ENCODE assay signal across 20 cellular contexts in the genomic region with DNA sequence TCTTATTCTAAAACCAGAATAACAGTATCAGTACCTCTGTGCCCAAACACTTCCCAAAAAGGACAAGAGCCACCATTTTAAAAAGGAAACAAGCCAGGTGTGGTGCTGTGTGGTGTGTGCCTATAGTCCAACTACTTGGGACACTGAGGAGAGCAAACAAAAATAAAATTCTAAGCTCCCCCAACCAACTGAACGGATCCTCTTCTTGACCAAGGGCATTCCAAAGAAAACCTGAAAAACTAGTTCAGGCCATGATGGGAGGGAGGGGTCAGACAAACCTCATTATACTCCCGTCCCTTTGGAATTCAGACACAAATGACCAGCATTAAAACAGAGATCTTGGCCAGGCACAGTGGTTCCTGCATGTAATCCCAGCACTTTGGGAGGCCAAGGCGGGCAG. TPM values are rescaled to one million over a fixed set of nuclear protein-coding genes. Genes with fewer than 3 reads are reported as not detected.
DNase-seq lines count a peak whose midpoint lies in the region; ATAC-seq, FAIRE-seq and TF ChIP-seq lines count a peak whose summit lies in the region.
"Had no signal": no experiment of that assay in that cellular context is flagged by ENCODE, and none has a peak within 500 bp of the region (broad histone marks: within the 10 kb centered on the region; RNA-seq: fewer than 3 reads in every experiment).

No MANE protein-coding gene starts in this region.

- no peak for FAIRE-seq in bronchial epithelial cell (lab: Jason Lieb, UNC)
- FAIRE-seq: H54 had no signal

- H3K79me1 ChIP-seq in H9 (ENCODE audit: insufficient read depth, low read depth, low read length, poor library complexity, severe bottlenecking), result no peaks in the 10 kb centered on the region

- TF ChIP-seq CTCF in C4-2B (conservative IDR thresholded peaks at IDR 0.05), result no peak
- no peak for TF ChIP-seq CTCF in H9 (conservative IDR thresholded peaks at IDR 0.05)
- TF ChIP-seq CTCF in bronchial epithelial cell (IDR thresholded peaks at IDR 0.05; ENCODE audit: insufficient read depth, low read length, severe bottlenecking), result no peak
- no peak for TF ChIP-seq CTCF in mucosa of descending colon (IDR thresholded peaks at IDR 0.05)
- TF ChIP-seq CTCF in SK-N-SH (IDR thresholded peaks at IDR 0.05), result no peak

- H4K91ac ChIP-seq in H9 (ENCODE audit: insufficient read length, low read depth, low read length), result no peak overlapping the region

- intact Hi-C loops in mucosa of descending colon (cut with DNase I, micrococcal nuclease), result no loop called here

- no peak overlapping the region for H3K56ac ChIP-seq in H9 (ENCODE audit: insufficient read length, low read depth, low read length)

- H3K36me3 ChIP-seq in bronchial epithelial cell (ENCODE audit: control insufficient read depth, insufficient read depth, low read length) (peaks cover 4% of the 10 kb centered on the region), mucosa of descending colon (ENCODE audit: low read depth) (no peaks in the 10 kb centered on the region), SK-N-SH (replicated peaks in 1 of 2; ENCODE audit: control insufficient read depth in 1 of 2, insufficient read depth in 2 of 2, low read length in 1 of 2) (peaks cover 19 to 24% of the 10 kb centered on the region in 2 experiments)

- H3K14ac ChIP-seq in H9 (ENCODE audit: insufficient read depth, low read length), result no peak overlapping the region

- H3K79me2 ChIP-seq in H9 (ENCODE audit: insufficient read depth, low read length) (no peaks in the 10 kb centered on the region), SK-N-SH (ENCODE audit: insufficient read depth) (peaks cover 20% of the 10 kb centered on the region)

- no peaks in the 10 kb centered on the region for H4K20me1 ChIP-seq in H9 (ENCODE audit: control insufficient read depth, insufficient read depth, insufficient read length)
- H4K20me1 ChIP-seq in SK-N-SH (ENCODE audit: insufficient read depth), result no peaks in the 10 kb centered on the region

- no peak overlapping the region for H3T11ph ChIP-seq in H9 (ENCODE audit: low read length)

- no peak overlapping the region for H3K9ac ChIP-seq in H9 (ENCODE audit: extremely low read depth, insufficient read length, low read length)
- no peak overlapping the region for H3K9ac ChIP-seq in SK-N-SH

- H2BK120ac ChIP-seq in H9 (ENCODE audit: low read depth, low read length, poor library complexity, severe bottlenecking), result no peak overlapping the region

- no peak overlapping the region for H4K8ac ChIP-seq in H9 (replicated peaks; ENCODE audit: insufficient read length, low read depth, low read length)

- no peaks in the 10 kb centered on the region for H3K23me2 ChIP-seq in H9 (ENCODE audit: insufficient read length, low read depth, low read length, poor library complexity, severe bottlenecking)

- no peak overlapping the region for H2AFZ ChIP-seq in H9 (ENCODE audit: low read length)
- H2AFZ ChIP-seq in SK-N-SH (ENCODE audit: low read depth), result no peak overlapping the region

- no peak overlapping the region for H2BK15ac ChIP-seq in H9 (ENCODE audit: low read depth, low read length)

- no peaks in the 10 kb centered on the region for H3K27me3 Mint-ChIP-seq in H9 (ENCODE audit: low read depth)
- H3K27me3 Mint-ChIP-seq: activated CD4-positive, alpha-beta memory T cell treated with anti-CD3 and anti-CD28 coated beads, Interleukin-2, amount 10 ng/mL, durations not matched to agents 7 days and 5 days; natural killer cell treated with Interleukin-12 subunit alpha and Interleukin-12 subunit beta and Interleukin-15 and Interleukin-18, amount 100 ng/mL, for 72 hours had no signal

- peaks cover 29 to 60% (median 48%) of the 10 kb centered on the region in 3 experiments for H3K36me3 Mint-ChIP-seq in H9 (ENCODE audit: insufficient read depth in 1 of 3, low read depth in 3 of 3)

- H3K9me3 ChIP-seq in H9 (ENCODE audit: control insufficient read depth, low read depth, low read length), result no peaks in the 10 kb centered on the region
- H3K9me3 ChIP-seq in mucosa of descending colon, result no peaks in the 10 kb centered on the region
- H3K9me3 ChIP-seq in SK-N-SH, result no peaks in the 10 kb centered on the region
- H3K9me3 ChIP-seq: heart left ventricle, left ventricle myocardium inferior, right lobe of liver, tibial nerve had no signal

- peak overlapping the region; percentile 1 to 97 (median 93) for H3K27ac Mint-ChIP-seq in H9
- H3K27ac Mint-ChIP-seq: activated CD4-positive, alpha-beta memory T cell treated with anti-CD3 and anti-CD28 coated beads, Interleukin-2, amount 10 ng/mL, durations not matched to agents 7 days and 5 days; natural killer cell treated with Interleukin-12 subunit alpha and Interleukin-12 subunit beta and Interleukin-15 and Interleukin-18, amount 100 ng/mL, for 72 hours had no signal

- H2BK5ac ChIP-seq in H9 (ENCODE audit: insufficient read length, low read length), result no peak overlapping the region

- no peak overlapping the region for H3K4me2 ChIP-seq in H9 (ENCODE audit: insufficient read depth, insufficient read length, low read length)
- no peak overlapping the region for H3K4me2 ChIP-seq in SK-N-SH

- H2AK5ac ChIP-seq in H9 (ENCODE audit: insufficient read length, low read length), result no peak overlapping the region

- H2BK12ac ChIP-seq in H9 (ENCODE audit: insufficient read length, low read depth, low read length), result no peak overlapping the region

- peak overlapping the region in 1 of 2 experiments; percentile 31; a peak in 1 of 5 replicates for H3K4me3 Mint-ChIP-seq in H9
- H3K4me3 Mint-ChIP-seq: activated CD4-positive, alpha-beta memory T cell treated with anti-CD3 and anti-CD28 coated beads, Interleukin-2, amount 10 ng/mL, durations not matched to agents 7 days and 5 days; natural killer cell treated with Interleukin-12 subunit alpha and Interleukin-12 subunit beta and Interleukin-15 and Interleukin-18, amount 100 ng/mL, for 72 hours had no signal

- no peaks in the 10 kb centered on the region for H3K9me2 ChIP-seq in SK-N-SH

- H3K4me3 ChIP-seq in bronchial epithelial cell (ENCODE audit: low read depth, low read length) (no peak overlapping the region), mucosa of descending colon (no peak overlapping the region), SK-N-SH (ENCODE audit: low read depth in 2 of 2, low read length in 1 of 2) (no peak overlapping the region)
- H3K4me3 ChIP-seq: heart left ventricle, left ventricle myocardium inferior, right lobe of liver, tibial nerve had no signal

- H3K27me3 ChIP-seq in H9 (ENCODE audit: insufficient read depth, low read length) (no peaks in the 10 kb centered on the region), bronchial epithelial cell (ENCODE audit: control insufficient read depth, insufficient read depth, low read length) (no peaks in the 10 kb centered on the region), SK-N-SH (ENCODE audit: insufficient read depth) (no peaks in the 10 kb centered on the region)
- H3K27me3 ChIP-seq: heart left ventricle, right lobe of liver, tibial nerve had no signal

- POLR2A ChIA-PET in SK-N-SH (lab: Yijun Ruan, JAX), result no interaction called here

- no peak overlapping the region for H3K18ac ChIP-seq in H9 (ENCODE audit: insufficient read length, low read depth, low read length)

- H3K27ac ChIP-seq in C4-2B (peak overlapping the region; percentile 69), H9 (ENCODE audit: insufficient read length, low read depth, low read length) (no peak overlapping the region), SK-N-SH (ENCODE audit: low read depth in 2 of 2, low read length in 1 of 2) (no peak overlapping the region)
- H3K27ac ChIP-seq: heart left ventricle, left ventricle myocardium inferior, right lobe of liver, tibial nerve had no signal

- no peak overlapping the region for H3K4ac ChIP-seq in H9 (ENCODE audit: low read depth, low read length)

- no peaks in the 10 kb centered on the region for H3K9me3 Mint-ChIP-seq in H9
- H3K9me3 Mint-ChIP-seq: activated CD4-positive, alpha-beta memory T cell treated with anti-CD3 and anti-CD28 coated beads, Interleukin-2, amount 10 ng/mL, durations not matched to agents 7 days and 5 days; natural killer cell treated with Interleukin-12 subunit alpha and Interleukin-12 subunit beta and Interleukin-15 and Interleukin-18, amount 100 ng/mL, for 72 hours had no signal

- H3K4me1 ChIP-seq in H9 (ENCODE audit: insufficient read depth, low read length), result peaks cover 3% of the 10 kb centered on the region; the same call in 1 of the 2 replicates
- H3K4me1 ChIP-seq in mucosa of descending colon (ENCODE audit: low read depth), result peaks cover 3% of the 10 kb centered on the region
- no peaks in the 10 kb centered on the region for H3K4me1 ChIP-seq in SK-N-SH (ENCODE audit: control insufficient read depth in 1 of 2, insufficient read depth in 2 of 2, low read depth in 1 of 2, low read length in 1 of 2)
- H3K4me1 ChIP-seq: right lobe of liver had no signal

- peaks cover 30 to 42% of the 10 kb centered on the region in 2 experiments for H3K4me1 Mint-ChIP-seq in H9

- no peak overlapping the region for H3K23ac ChIP-seq in H9 (ENCODE audit: insufficient read length, low read depth, low read length)

- DNase-seq in H9 (peak; percentile 50), bronchial epithelial cell (ENCODE audit: low read depth) (peak; percentile 26), mucosa of descending colon (peak in 1 of 3 donors; percentile 38), SK-N-SH (no peak), AG08396 (ENCODE audit: low spot score) (no peak), NCI-H2081 treated with DMSO at 0.1 percent for 48 hours (lab: John Stamatoyannopoulos, UW) (no peak)
- DNase-seq: activated CD4-positive, alpha-beta memory T cell treated with anti-CD3 and anti-CD28 coated beads, Interleukin-2, amount 10 ng/mL, durations not matched to agents 7 days and 5 days; activated effector memory CD4-positive, alpha-beta T cell treated with Interleukin-2 at 50 U/mL for 16 hours; dermis blood vessel endothelial cell; heart left ventricle; KBM-7; left ventricle myocardium inferior; NCI-H1105 treated with DMSO at 0.1 percent for 48 hours; NCI-H2227 treated with DMSO at 0.1 percent for 48 hours; right lobe of liver had no signal

- no peaks in the 10 kb centered on the region for H3F3A ChIP-seq in SK-N-SH (replicated peaks; ENCODE audit: insufficient read depth)

- ATAC-seq in mucosa of descending colon (peak; percentile 51), GM21447 (IDR thresholded peaks at IDR 0.05; ENCODE audit: unreplicated experiment) (no peak)
- ATAC-seq: heart left ventricle; natural killer cell treated with Interleukin-12 subunit alpha and Interleukin-12 subunit beta and Interleukin-15 and Interleukin-18, amount 100 ng/mL, for 72 hours; right lobe of liver had no signal

- H2BK20ac ChIP-seq in H9 (ENCODE audit: low read depth, low read length, poor library complexity, severe bottlenecking), result no peak overlapping the region

- CTCF ChIA-PET in SK-N-SH (lab: Yijun Ruan, JAX), result interaction anchor here (0.6 to 1.6 kb wide), 2 partner anchors 19 to 254 kb away, joined by 4 to 5 read pairs; no protein-coding TSS in a partner anchor

- no peak for TF ChIP-seq RAD21 in SK-N-SH (IDR thresholded peaks at IDR 0.05; ENCODE audit: low read length)

- TF ChIP-seq EP300 in SK-N-SH (IDR thresholded peaks at IDR 0.05; ENCODE audit: borderline replicate concordance in 1 of 2, low read depth in 1 of 2, low read length in 1 of 2), result no peak

- H4K5ac ChIP-seq in H9 (ENCODE audit: insufficient read length, low read depth, low read length), result no peak overlapping the region

- no CpG with 5 or more reads among the region's 3 CpGs for WGBS in H9 (ENCODE audit: extremely low coverage, insufficient read length, low lambda C conversion rate)
- WGBS in SK-N-SH (ENCODE audit: low lambda C conversion rate), result 94% methylated on average over 3 of the region's 3 CpGs

RNA-seq across cellular contexts. Expression of a gene that starts 20.5 kb away (rescaled TPM):
- 45.6 and 47.9 TPM in 2 replicates for total RNA-seq in H9 (2021)
- 42.5 and 42.9 TPM in 2 replicates for total RNA-seq in bronchial epithelial cell
- total RNA-seq in mucosa of descending colon, result 10 to 100 TPM; 32.3 to 48.9 (median 43.0) TPM
- 27.7 and 45.0 TPM in 2 replicates for polyA plus RNA-seq in SK-N-SH (2012; rRNA removed)
- polyA plus RNA-seq in SK-N-SH (2012; cell fraction: cytosol; rRNA removed), result 26.2 and 32.3 TPM in 2 replicates
- 57.1 and 71.4 TPM in 2 replicates for polyA plus RNA-seq in SK-N-SH (2012; cell fraction: nucleus; rRNA removed)

RNA-seq across cellular contexts. Expression of a gene that starts 42.5 kb away (rescaled TPM):
- 33.0 and 34.9 TPM in 2 replicates for total RNA-seq in H9 (2021)
- 41.2 and 67.9 TPM in 2 replicates for total RNA-seq in bronchial epithelial cell
- total RNA-seq in mucosa of descending colon, result 10 to 100 TPM; 67.4 to 74.2 (median 72.7) TPM
- polyA plus RNA-seq in SK-N-SH (2012; rRNA removed), result 67.8 and 99.3 TPM in 2 replicates
- polyA plus RNA-seq in SK-N-SH (2012; cell fraction: cytosol; rRNA removed), result 50.2 and 57.7 TPM in 2 replicates
- polyA plus RNA-seq in SK-N-SH (2012; cell fraction: nucleus; rRNA removed), result 149 and 222 TPM in 2 replicates

RNA-seq across cellular contexts. Expression of a gene that starts 53.3 kb away (rescaled TPM):
- total RNA-seq in H9 (2021) (not detected in 2 replicates), bronchial epithelial cell (not detected in 2 replicates), mucosa of descending colon (not detected)
- not detected in 2 replicates for polyA plus RNA-seq in SK-N-SH (2012; rRNA removed)
- not detected in 2 replicates for polyA plus RNA-seq in SK-N-SH (2012; cell fraction: cytosol; rRNA removed)
- not detected in 2 replicates for polyA plus RNA-seq in SK-N-SH (2012; cell fraction: nucleus; rRNA removed)
- total RNA-seq: activated CD4-positive, alpha-beta memory T cell treated with anti-CD3 and anti-CD28 coated beads, Interleukin-2, amount 10 ng/mL, durations not matched to agents 7 days and 5 days; dermis blood vessel endothelial cell; heart left ventricle; left ventricle myocardium inferior; natural killer cell treated with Interleukin-12 subunit alpha and Interleukin-12 subunit beta and Interleukin-15 and Interleukin-18, amount 100 ng/mL, for 72 hours; right lobe of liver; tibial nerve had no signal
- polyA plus RNA-seq: heart left ventricle had no signal

Comparison
In these comparisons a context has a peak if more than half of its experiments do, and no peak if none do; other contexts are left out.
1. DNase-seq: peak in H9 (single experiment) and bronchial epithelial cell (single experiment); none in SK-N-SH (single experiment), AG08396 (single experiment) and NCI-H2081 treated with DMSO at 0.1 percent for 48 hours (single experiment).